26 cellular contexts compared by ENCODE assay signal in the genomic region with DNA sequence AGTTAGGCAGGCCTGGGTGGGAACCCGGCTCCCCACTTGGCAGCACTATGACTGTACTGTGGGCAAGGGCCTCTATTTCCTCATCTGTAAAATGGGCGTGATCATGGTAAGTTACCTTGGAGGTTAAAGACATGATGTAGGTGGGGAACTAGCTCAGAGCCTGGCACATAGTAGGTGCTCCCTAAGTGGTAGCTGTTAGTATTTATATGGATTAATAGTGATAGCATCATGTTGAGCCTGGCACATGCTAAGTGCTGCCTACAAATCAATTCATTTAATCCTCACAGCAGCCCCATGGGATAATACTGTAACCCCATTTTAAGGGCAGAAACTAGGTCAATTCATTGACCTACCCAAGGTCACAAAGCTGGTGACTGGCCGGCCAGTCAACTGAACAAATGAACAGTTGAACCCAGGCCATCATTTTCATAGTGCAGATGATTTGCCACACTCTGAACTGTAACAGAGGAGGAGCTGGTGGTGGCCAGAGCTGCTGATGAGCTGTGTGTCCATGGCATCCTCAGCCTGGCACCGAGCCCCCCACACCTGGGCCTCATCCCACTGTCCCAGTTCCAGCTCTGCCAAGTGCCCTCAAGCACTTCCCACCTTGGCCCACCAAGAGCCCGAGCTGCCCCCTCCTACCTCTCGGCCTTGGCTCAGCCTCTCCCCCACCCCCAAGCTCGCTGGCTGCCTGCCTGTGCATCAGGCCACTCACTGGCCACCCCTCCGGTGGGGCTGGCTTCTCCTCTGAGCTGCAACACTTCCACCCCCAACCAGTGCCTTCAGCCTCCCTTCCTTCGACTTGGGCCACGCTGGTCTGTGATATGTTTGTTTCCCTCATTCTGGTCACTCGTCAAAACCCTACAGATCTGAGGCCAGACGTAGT. TPM values are rescaled to one million over a fixed set of nuclear protein-coding genes. Genes with fewer than 3 reads are reported as not detected.
DNase-seq lines count a peak whose midpoint lies in the region; ATAC-seq and TF ChIP-seq lines count a peak whose summit lies in the region.
"Had no signal": no experiment of that assay in that cellular context is flagged by ENCODE, and none has a peak within 500 bp of the region (broad histone marks: within the 10 kb centered on the region; RNA-seq: fewer than 3 reads in every experiment).

No MANE protein-coding gene starts in this region.

- TF ChIP-seq EP300 in upper lobe of left lung (IDR thresholded peaks at IDR 0.05) = no peak

- H3K9me3 Mint-ChIP-seq in activated T-cell treated with anti-CD3 and anti-CD28 coated beads, Interleukin-2, amount 50 U/mL, for 24 hours = no peaks in the 10 kb centered on the region
- no peaks in the 10 kb centered on the region for H3K9me3 Mint-ChIP-seq in activated T-cell treated with anti-CD3 and anti-CD28 coated beads, Interleukin-2, amount 50 U/mL, for 72 hours
- H3K9me3 Mint-ChIP-seq: CD14-positive monocyte; dendritic cell treated with granulocyte-macrophage colony-stimulating factor and Interleukin-4, amounts not matched to agents 40 ng/mL and 50 ng/mL, for 4 days; GM23338 had no signal

- no peak for TF ChIP-seq CTCF in lung (IDR thresholded peaks at IDR 0.05; ENCODE audit: control extremely low read depth, extremely low read depth)
- TF ChIP-seq CTCF in upper lobe of left lung (IDR thresholded peaks at IDR 0.05) = no peak

- H3K9me3 ChIP-seq in adipocyte (ENCODE audit: control insufficient read depth, low read length) (no peaks in the 10 kb centered on the region), lung (ENCODE audit: control insufficient read depth in 2 of 2, insufficient read depth in 1 of 2, low read length in 1 of 2) (no peaks in the 10 kb centered on the region), upper lobe of left lung (no peaks in the 10 kb centered on the region)
- H3K9me3 ChIP-seq: A549, breast epithelium, mucosa of descending colon, sigmoid colon had no signal

- H3K4me3 ChIP-seq in adipocyte (ENCODE audit: low read length) = no peak overlapping the region
- no peak overlapping the region for H3K4me3 ChIP-seq in lung
- no peak overlapping the region for H3K4me3 ChIP-seq in upper lobe of left lung
- H3K4me3 ChIP-seq: A549, GM12878, GM23338, mucosa of descending colon had no signal

- H3K4me1 ChIP-seq in adipocyte (ENCODE audit: control insufficient read depth, insufficient read depth, low read length) (peaks cover 17% of the 10 kb centered on the region), lung (ENCODE audit: control insufficient read depth in 2 of 2, insufficient read depth in 2 of 2, low read length in 2 of 2) (peaks cover 0 to 4% of the 10 kb centered on the region in 2 donors), upper lobe of left lung (peaks cover 18 to 30% (median 21%) of the 10 kb centered on the region in 4 donors)
- H3K4me1 ChIP-seq: breast epithelium had no signal

- H3K27me3 ChIP-seq in adipocyte (replicated peaks; ENCODE audit: control insufficient read depth, insufficient read depth, low read length) (no peaks in the 10 kb centered on the region), lung (ENCODE audit: control insufficient read depth, insufficient read depth) (no peaks in the 10 kb centered on the region), upper lobe of left lung (no peaks in the 10 kb centered on the region)
- H3K27me3 ChIP-seq: breast epithelium, sigmoid colon had no signal

- no peak overlapping the region for H3K4me3 Mint-ChIP-seq in activated T-cell treated with anti-CD3 and anti-CD28 coated beads, Interleukin-2, amount 50 U/mL, for 24 hours
- no peak overlapping the region for H3K4me3 Mint-ChIP-seq in activated T-cell treated with anti-CD3 and anti-CD28 coated beads, Interleukin-2, amount 50 U/mL, for 72 hours
- H3K4me3 Mint-ChIP-seq: activated naive CD8-positive, alpha-beta T cell; CD14-positive monocyte; dendritic cell treated with granulocyte-macrophage colony-stimulating factor and Interleukin-4, amounts not matched to agents 40 ng/mL and 50 ng/mL, for 4 days; GM23338 had no signal

- TF ChIP-seq POLR2A in upper lobe of left lung (IDR thresholded peaks at IDR 0.05) = no peak

- peak; percentile 16 for DNase-seq in activated T-cell treated with anti-CD3 and anti-CD28 coated beads, Interleukin-2, amount 50 U/mL, for 24 hours
- no peak for DNase-seq in activated T-cell treated with anti-CD3 and anti-CD28 coated beads, Interleukin-2, amount 50 U/mL, for 72 hours
- DNase-seq in adipocyte (ENCODE audit: low read depth) (no peak), lung (ENCODE audit: low spot score) (peak; percentile 27), upper lobe of left lung (peak in 1 of 2 donors; percentile 56), NCI-H128 (lab: John Stamatoyannopoulos, UW; ENCODE audit: unreplicated experiment) (no peak), SK-N-DZ (ENCODE audit: low spot score) (no peak), AG08396 (ENCODE audit: low spot score) (no peak)
- DNase-seq: activated CD4-positive, alpha-beta T cell treated with anti-CD3 and anti-CD28 coated beads, Interleukin-2, amount 50 U/mL, for 4 hours; GDM1; NCI-H1105; NCI-H510A treated with DMSO at 0.1 percent for 48 hours; nucleus accumbens; SIG-M5; sigmoid colon; stimulated activated CD4-positive, alpha-beta T cell treated with anti-CD3 and anti-CD28 coated beads, Interleukin-1b, Interleukin-23, amount 100 ng/mL, for 48 hours; stimulated activated naive CD4-positive, alpha-beta T cell treated with Interleukin-2 at 50 U/mL for 16 hours; T-helper 2 cell had no signal

- ATAC-seq in activated T-cell treated with anti-CD3 and anti-CD28 coated beads, Interleukin-2, amount 50 U/mL, for 72 hours (replicated peaks in 1 of 2) = no peak
- ATAC-seq in lung (ENCODE audit: insufficient read depth, low FRiP score) (no peak), upper lobe of left lung (ENCODE audit: low FRiP score in 2 of 2) (no peak)
- ATAC-seq: A549, GM12878 had no signal

- H3K27ac ChIP-seq in lung (ENCODE audit: low read depth in 1 of 2, low read length in 1 of 2) = peak overlapping the region in 1 of 2 donors; percentile 77
- H3K27ac ChIP-seq in upper lobe of left lung = peak overlapping the region; percentile 75 to 86 (median 76)

- no peaks in the 10 kb centered on the region for H3K36me3 Mint-ChIP-seq in activated T-cell treated with anti-CD3 and anti-CD28 coated beads, Interleukin-2, amount 50 U/mL, for 24 hours (ENCODE audit: low read depth)
- H3K36me3 Mint-ChIP-seq in activated T-cell treated with anti-CD3 and anti-CD28 coated beads, Interleukin-2, amount 50 U/mL, for 72 hours (ENCODE audit: insufficient read depth in 2 of 2) = no peaks in the 10 kb centered on the region
- H3K36me3 Mint-ChIP-seq: activated naive CD8-positive, alpha-beta T cell; CD14-positive monocyte had no signal

- no peaks in the 10 kb centered on the region for H3K36me3 ChIP-seq in adipocyte (ENCODE audit: control insufficient read depth, insufficient read depth, low read length, severe bottlenecking)
- H3K36me3 ChIP-seq in lung (ENCODE audit: control insufficient read depth in 2 of 2, insufficient read depth in 2 of 2, low read length in 2 of 2) = no peaks in the 10 kb centered on the region
- H3K36me3 ChIP-seq in upper lobe of left lung = no peaks in the 10 kb centered on the region
- H3K36me3 ChIP-seq: breast epithelium, sigmoid colon had no signal

- peaks cover 12% of the 10 kb centered on the region for H3K27me3 Mint-ChIP-seq in activated T-cell treated with anti-CD3 and anti-CD28 coated beads, Interleukin-2, amount 50 U/mL, for 24 hours
- H3K27me3 Mint-ChIP-seq in activated T-cell treated with anti-CD3 and anti-CD28 coated beads, Interleukin-2, amount 50 U/mL, for 72 hours (ENCODE audit: low read depth) = no peaks in the 10 kb centered on the region

- WGBS in lung, 2 donors = 79 to 81% methylated on average over 12 of the region's 12 CpGs
- 63 to 85% methylated on average over 8 to 12 of the region's 12 CpGs for WGBS in upper lobe of left lung, 2 donors

- no peaks in the 10 kb centered on the region for H3K4me1 Mint-ChIP-seq in activated T-cell treated with anti-CD3 and anti-CD28 coated beads, Interleukin-2, amount 50 U/mL, for 24 hours (ENCODE audit: low read depth)
- H3K4me1 Mint-ChIP-seq in activated T-cell treated with anti-CD3 and anti-CD28 coated beads, Interleukin-2, amount 50 U/mL, for 72 hours (ENCODE audit: low read depth) = no peaks in the 10 kb centered on the region

- H3K27ac Mint-ChIP-seq in activated T-cell treated with anti-CD3 and anti-CD28 coated beads, Interleukin-2, amount 50 U/mL, for 24 hours = no peak overlapping the region
- H3K27ac Mint-ChIP-seq in activated T-cell treated with anti-CD3 and anti-CD28 coated beads, Interleukin-2, amount 50 U/mL, for 72 hours = no peak overlapping the region
- H3K27ac Mint-ChIP-seq: activated naive CD8-positive, alpha-beta T cell; CD14-positive monocyte; dendritic cell treated with granulocyte-macrophage colony-stimulating factor and Interleukin-4, amounts not matched to agents 40 ng/mL and 50 ng/mL, for 4 days; GM23338 had no signal

- H3K9ac ChIP-seq in adipocyte (ENCODE audit: low read length) = peak overlapping the region; percentile 77

RNA-seq across cellular contexts. Expression of a gene that starts 58.3 kb away (rescaled TPM):
- not detected for total RNA-seq in activated T-cell treated with anti-CD3 and anti-CD28 coated beads, Interleukin-2, amount 50 U/mL, for 72 hours
- total RNA-seq in lung = 10 to 100 TPM; 38.6 to 51.4 TPM
- polyA plus RNA-seq in lung = 10 to 100 TPM; 49.7 to 63.3 TPM
- total RNA-seq in upper lobe of left lung = 100 to 1,000 TPM in 2 of 6 donors, 10 to 100 TPM in 4; 60.2 to 121 (median 85.1) TPM
- polyA plus RNA-seq in SK-N-DZ (2014; cell fraction: cytosol; rRNA removed) = 1.6 and 1.8 TPM in 2 replicates
- polyA plus RNA-seq in SK-N-DZ (2014; cell fraction: nucleus; rRNA removed) = 1.9 and 3.1 TPM in 2 replicates
- total RNA-seq: GM12878 had no signal

Comparison
In these comparisons a context has a peak if more than half of its experiments do, and no peak if none do; other contexts are left out.
1. DNase-seq: peak in activated T-cell treated with anti-CD3 and anti-CD28 coated beads, Interleukin-2, amount 50 U/mL, for 24 hours (single experiment) and lung (single experiment); none in activated T-cell treated with anti-CD3 and anti-CD28 coated beads, Interleukin-2, amount 50 U/mL, for 72 hours (0 of 2), adipocyte (single experiment), NCI-H128 (single experiment), SK-N-DZ (single experiment) and AG08396 (single experiment).
2. RNA of a gene that starts 58.3 kb away (total RNA-seq): 60.2 to 121 TPM in upper lobe of left lung and 38.6 to 51.4 TPM in lung; not detected in activated T-cell treated with anti-CD3 and anti-CD28 coated beads, Interleukin-2, amount 50 U/mL, for 72 hours; every median in the first group is over 10 times any median in the second.